In the genomic region with DNA sequence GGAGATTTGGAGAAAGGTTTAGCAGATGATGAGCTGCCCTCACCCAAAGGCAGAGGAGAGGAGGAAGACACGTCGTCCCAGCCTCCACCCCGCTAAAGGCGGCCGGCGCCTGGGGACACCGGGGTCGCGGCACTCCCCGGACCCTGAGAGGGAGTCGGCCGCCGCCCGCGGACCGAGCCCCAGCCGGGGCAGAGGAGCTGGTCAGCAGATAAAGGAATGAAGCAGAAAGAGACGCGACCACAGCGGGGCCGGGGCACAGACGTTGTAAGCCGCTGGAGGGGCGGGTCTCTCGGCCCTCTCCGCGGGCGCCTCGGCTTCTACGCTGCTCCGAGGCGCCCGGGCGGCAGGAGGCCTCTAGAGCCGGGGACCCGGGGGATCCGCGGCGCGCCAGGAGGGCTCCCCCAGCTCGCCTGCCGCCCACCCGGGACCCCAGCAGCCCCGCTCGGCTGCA, we compare ENCODE assay signal across 8 cellular contexts. TPM values are rescaled to one million over a fixed set of nuclear protein-coding genes. Genes with fewer than 3 reads are reported as not detected.
DNase-seq lines count a peak whose midpoint lies in the region; ATAC-seq and TF ChIP-seq lines count a peak whose summit lies in the region.

No MANE protein-coding gene starts in this region.

- H3K36me3 Mint-ChIP-seq in GM23338 (ENCODE audit: low read depth), result no peaks in the 10 kb centered on the region; the same call in 2 of the 3 replicates
- no peaks in the 10 kb centered on the region for H3K36me3 Mint-ChIP-seq in natural killer cell

- H3K27ac Mint-ChIP-seq in GM23338 (no peak overlapping the region), natural killer cell (peak overlapping the region; percentile 95 to 98)

- H3K27ac ChIP-seq in GM23338 (ENCODE audit: low read depth) (0 out of 2 replicates have a peak overlapping the region, but pooled peaks have one; percentile 43), esophagus (ENCODE audit: low read depth in 2 of 2, low read length in 1 of 2) (peak overlapping the region; percentile 93 to 94), tibial artery (peak overlapping the region; percentile 85 to 94)

- H3K27me3 Mint-ChIP-seq in GM23338 (ENCODE audit: insufficient read depth, low read depth, poor library complexity) (peaks cover 4% of the 10 kb centered on the region), natural killer cell (ENCODE audit: low read depth in 2 of 2) (peaks cover 0 to 7% of the 10 kb centered on the region in 2 donors)

- peak overlapping the region; percentile 98 for H3K9ac ChIP-seq in Loucy (ENCODE audit: low read depth, low read length, poor library complexity, severe bottlenecking)

- DNase-seq in ELR (ENCODE audit: low read depth) (peak; percentile 58), GM23338 (ENCODE audit: low spot score) (peak; percentile 65), natural killer cell (peak; percentile 51), tibial artery (peak; percentile 25 to 69), foreskin melanocyte (no peak)
- peak; percentile 32 for DNase-seq in activated CD8-positive, alpha-beta memory T cell treated with anti-CD3 and anti-CD28 coated beads, Interleukin-2, amount 50 U/mL, for 4 hours

- peaks cover 15% of the 10 kb centered on the region for H3K4me1 Mint-ChIP-seq in GM23338
- peaks cover 53 to 61% of the 10 kb centered on the region in 2 donors for H3K4me1 Mint-ChIP-seq in natural killer cell

- H4K20me1 ChIP-seq in GM23338 (replicated peaks; ENCODE audit: insufficient read depth) (0 out of 2 replicates have a peak, but pooled peaks cover 7% of the 10 kb centered on the region), Loucy (ENCODE audit: insufficient read depth, low read length, poor library complexity, severe bottlenecking) (peaks cover 22% of the 10 kb centered on the region)

- ATAC-seq in GM23338 (peak; percentile 70), natural killer cell (peak; percentile 51 to 71 (median 55))

- intact Hi-C loops in natural killer cell (cut with micrococcal nuclease), result loop anchor here (2.0 kb wide), 1 partner anchor 60 kb away; no protein-coding TSS in a partner anchor
- intact Hi-C loops in tibial artery (cut with DNase I; ENCODE audit: low total_unique reads), result no loop called here

- H3K4me3 ChIP-seq in GM23338 (peak overlapping the region; percentile 97), Loucy (ENCODE audit: low read length, poor library complexity, severe bottlenecking) (peak overlapping the region; percentile 98), esophagus (ENCODE audit: low read depth in 1 of 2, low read length in 2 of 2) (peak overlapping the region; percentile 83 to 98), tibial artery (peak overlapping the region; percentile 78 to 92)

- peak overlapping the region; percentile 99 for H3K4me2 ChIP-seq in GM23338
- H3K4me2 ChIP-seq in Loucy (ENCODE audit: low read depth, low read length, poor library complexity, severe bottlenecking), result peak overlapping the region; percentile 78

- H3K79me2 ChIP-seq in GM23338 (replicated peaks; ENCODE audit: insufficient read depth), result peaks cover 47% of the 10 kb centered on the region
- peaks cover 53% of the 10 kb centered on the region for H3K79me2 ChIP-seq in Loucy (ENCODE audit: insufficient read depth, low read length)

- peak overlapping the region; percentile 73 for H3K4me3 Mint-ChIP-seq in GM23338
- H3K4me3 Mint-ChIP-seq in natural killer cell, result peak overlapping the region; percentile 98

- 0% methylated on average over 31 to 45 of the region's 45 CpGs for WGBS in esophagus, 2 donors

- H3K36me3 ChIP-seq in GM23338 (ENCODE audit: insufficient read depth) (no peaks in the 10 kb centered on the region), Loucy (ENCODE audit: insufficient read depth, low read length) (no peaks in the 10 kb centered on the region), esophagus (ENCODE audit: control insufficient read depth in 2 of 2, insufficient read depth in 2 of 2, low read length in 1 of 2) (no peaks in the 10 kb centered on the region), tibial artery (no peaks in the 10 kb centered on the region)

- H3K27me3 ChIP-seq in GM23338 (ENCODE audit: insufficient read depth) (no peaks in the 10 kb centered on the region), Loucy (ENCODE audit: insufficient read depth, low read length, poor library complexity, severe bottlenecking) (no peaks in the 10 kb centered on the region), esophagus (ENCODE audit: control insufficient read depth in 1 of 2, insufficient read depth in 2 of 2, low read length in 2 of 2) (no peaks in the 10 kb centered on the region), tibial artery (no peaks in the 10 kb centered on the region)

- H3K9me3 Mint-ChIP-seq in GM23338 (no peaks in the 10 kb centered on the region; the same call in 2 of the 3 replicates), natural killer cell (no peaks in the 10 kb centered on the region)

- H3F3A ChIP-seq in GM23338 (replicated peaks; ENCODE audit: low read depth), result peaks cover 2% of the 10 kb centered on the region; the same call in 1 of the 2 replicates
- no peaks in the 10 kb centered on the region for H3F3A ChIP-seq in Loucy (ENCODE audit: low read depth)

- peak overlapping the region; percentile 90; the same call in 1 of the 2 replicates for H2AFZ ChIP-seq in GM23338
- H2AFZ ChIP-seq in Loucy (ENCODE audit: low read length), result peak overlapping the region; percentile 100

- H3K9me3 ChIP-seq in Loucy (ENCODE audit: insufficient read depth, low read depth, low read length) (no peaks in the 10 kb centered on the region), esophagus (ENCODE audit: control insufficient read depth in 2 of 2, insufficient read depth in 1 of 2, low read depth in 1 of 2, low read length in 1 of 2) (no peaks in the 10 kb centered on the region), tibial artery (no peaks in the 10 kb centered on the region)

- H3K4me1 ChIP-seq in GM23338 (ENCODE audit: insufficient read depth) (peaks cover 14% of the 10 kb centered on the region), Loucy (ENCODE audit: insufficient read depth, low read length, poor library complexity, severe bottlenecking) (peaks cover 42% of the 10 kb centered on the region), esophagus (ENCODE audit: control insufficient read depth in 2 of 2, insufficient read depth in 2 of 2, low read length in 1 of 2) (peaks cover 0 to 2% of the 10 kb centered on the region in 2 donors), tibial artery (peaks cover 0 to 37% (median 21%) of the 10 kb centered on the region in 4 donors)

- peaks cover 8% of the 10 kb centered on the region; the same call in 1 of the 2 replicates for H3K9me2 ChIP-seq in GM23338 (ENCODE audit: insufficient read depth)
- no peaks in the 10 kb centered on the region for H3K9me2 ChIP-seq in Loucy (replicated peaks; ENCODE audit: low read depth, low read length)

- TF ChIP-seq CTCF in GM23338 (conservative IDR thresholded peaks at IDR 0.05; ENCODE audit: low read depth in 2 of 2) (no peak), Loucy (conservative IDR thresholded peaks at IDR 0.05; ENCODE audit: low read length) (no peak), natural killer cell (IDR thresholded peaks at IDR 0.05) (no peak), tibial artery (IDR thresholded peaks at IDR 0.05) (no peak)

TF ChIP-seq in GM23338, 12 proteins besides CTCF, POLR2A, EP300 and RAD21 (continues in another document):
- no peak for TF ChIP-seq ZNF114 (CRISPR knock-in tag; IDR thresholded peaks at IDR 0.05)
- TF ChIP-seq EZH2phosphoT487 (IDR thresholded peaks at IDR 0.05; ENCODE audit: unreplicated experiment), result no peak
- TF ChIP-seq EZH2 (IDR thresholded peaks at IDR 0.05; ENCODE audit: low read depth, unreplicated experiment), result no peak
- no peak for TF ChIP-seq JUNB (IDR thresholded peaks at IDR 0.05; ENCODE audit: unreplicated experiment)
- no peak for TF ChIP-seq NANOG (IDR thresholded peaks at IDR 0.05; ENCODE audit: borderline replicate concordance)
- TF ChIP-seq, protein P1, sequence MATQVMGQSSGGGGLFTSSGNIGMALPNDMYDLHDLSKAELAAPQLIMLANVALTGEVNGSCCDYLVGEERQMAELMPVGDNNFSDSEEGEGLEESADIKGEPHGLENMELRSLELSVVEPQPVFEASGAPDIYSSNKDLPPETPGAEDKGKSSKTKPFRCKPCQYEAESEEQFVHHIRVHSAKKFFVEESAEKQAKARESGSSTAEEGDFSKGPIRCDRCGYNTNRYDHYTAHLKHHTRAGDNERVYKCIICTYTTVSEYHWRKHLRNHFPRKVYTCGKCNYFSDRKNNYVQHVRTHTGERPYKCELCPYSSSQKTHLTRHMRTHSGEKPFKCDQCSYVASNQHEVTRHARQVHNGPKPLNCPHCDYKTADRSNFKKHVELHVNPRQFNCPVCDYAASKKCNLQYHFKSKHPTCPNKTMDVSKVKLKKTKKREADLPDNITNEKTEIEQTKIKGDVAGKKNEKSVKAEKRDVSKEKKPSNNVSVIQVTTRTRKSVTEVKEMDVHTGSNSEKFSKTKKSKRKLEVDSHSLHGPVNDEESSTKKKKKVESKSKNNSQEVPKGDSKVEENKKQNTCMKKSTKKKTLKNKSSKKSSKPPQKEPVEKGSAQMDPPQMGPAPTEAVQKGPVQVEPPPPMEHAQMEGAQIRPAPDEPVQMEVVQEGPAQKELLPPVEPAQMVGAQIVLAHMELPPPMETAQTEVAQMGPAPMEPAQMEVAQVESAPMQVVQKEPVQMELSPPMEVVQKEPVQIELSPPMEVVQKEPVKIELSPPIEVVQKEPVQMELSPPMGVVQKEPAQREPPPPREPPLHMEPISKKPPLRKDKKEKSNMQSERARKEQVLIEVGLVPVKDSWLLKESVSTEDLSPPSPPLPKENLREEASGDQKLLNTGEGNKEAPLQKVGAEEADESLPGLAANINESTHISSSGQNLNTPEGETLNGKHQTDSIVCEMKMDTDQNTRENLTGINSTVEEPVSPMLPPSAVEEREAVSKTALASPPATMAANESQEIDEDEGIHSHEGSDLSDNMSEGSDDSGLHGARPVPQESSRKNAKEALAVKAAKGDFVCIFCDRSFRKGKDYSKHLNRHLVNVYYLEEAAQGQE (IDR thresholded peaks at IDR 0.05; ENCODE audit: unreplicated experiment), result no peak
- no peak for TF ChIP-seq CREB1 (CRISPR knock-in tag; IDR thresholded peaks at IDR 0.05; ENCODE audit: low read depth)
- TF ChIP-seq ETS1 (IDR thresholded peaks at IDR 0.05), result no peak
- no peak for TF ChIP-seq STAT1 (IDR thresholded peaks at IDR 0.05; ENCODE audit: unreplicated experiment)

RNA-seq across cellular contexts. Expression of gene HERC1, which starts 0.5 kb away (rescaled TPM):
- 78.7 and 79.4 TPM in 2 replicates for total RNA-seq in GM23338 (2014; rRNA removed; shearing (Covaris generic))
- polyA plus RNA-seq in GM23338 (2016; fragmentation: Nextera tagmentation; extraction: Ambion mirVana) (20.3 and 25.9 TPM in 2 replicates), esophagus (10 to 100 TPM; 12.3 to 20.3 TPM)
- total RNA-seq in natural killer cell, result 100 to 1,000 TPM; 219 to 259 (median 258) TPM

Comparison
In these comparisons a context has a peak if more than half of its experiments do, and no peak if none do; other contexts are left out.
1. H3K27ac ChIP-seq: peak in every context shown above with its lines; median percentile 94 in esophagus; 90 in tibial artery; 43 in GM23338.